In the genomic region with DNA sequence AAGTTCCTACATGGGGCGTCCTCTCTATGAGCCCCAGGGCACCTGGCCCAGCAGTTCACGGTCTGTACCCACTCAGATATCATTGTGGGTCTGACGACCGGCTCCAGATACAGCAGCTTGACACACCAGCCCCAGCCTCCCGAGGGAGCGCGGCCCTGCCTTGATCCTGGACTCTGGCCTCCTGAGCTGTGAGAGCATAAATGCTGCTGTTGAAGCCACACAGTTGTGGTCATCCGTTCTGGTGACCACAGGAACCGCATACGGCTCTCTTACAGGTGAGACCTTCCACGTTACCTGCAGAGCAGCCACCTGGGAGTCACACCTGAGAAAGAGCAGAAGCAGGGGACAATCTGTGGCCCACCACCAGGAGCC, we compare ENCODE assay signal across 1 cellular context.
TF ChIP-seq lines count a peak whose summit lies in the region.

No MANE protein-coding gene starts in this region.

TF ChIP-seq in GM23338, 12 proteins besides CTCF, POLR2A, EP300 and RAD21 (continued from another document):
- TF ChIP-seq, protein P1, sequence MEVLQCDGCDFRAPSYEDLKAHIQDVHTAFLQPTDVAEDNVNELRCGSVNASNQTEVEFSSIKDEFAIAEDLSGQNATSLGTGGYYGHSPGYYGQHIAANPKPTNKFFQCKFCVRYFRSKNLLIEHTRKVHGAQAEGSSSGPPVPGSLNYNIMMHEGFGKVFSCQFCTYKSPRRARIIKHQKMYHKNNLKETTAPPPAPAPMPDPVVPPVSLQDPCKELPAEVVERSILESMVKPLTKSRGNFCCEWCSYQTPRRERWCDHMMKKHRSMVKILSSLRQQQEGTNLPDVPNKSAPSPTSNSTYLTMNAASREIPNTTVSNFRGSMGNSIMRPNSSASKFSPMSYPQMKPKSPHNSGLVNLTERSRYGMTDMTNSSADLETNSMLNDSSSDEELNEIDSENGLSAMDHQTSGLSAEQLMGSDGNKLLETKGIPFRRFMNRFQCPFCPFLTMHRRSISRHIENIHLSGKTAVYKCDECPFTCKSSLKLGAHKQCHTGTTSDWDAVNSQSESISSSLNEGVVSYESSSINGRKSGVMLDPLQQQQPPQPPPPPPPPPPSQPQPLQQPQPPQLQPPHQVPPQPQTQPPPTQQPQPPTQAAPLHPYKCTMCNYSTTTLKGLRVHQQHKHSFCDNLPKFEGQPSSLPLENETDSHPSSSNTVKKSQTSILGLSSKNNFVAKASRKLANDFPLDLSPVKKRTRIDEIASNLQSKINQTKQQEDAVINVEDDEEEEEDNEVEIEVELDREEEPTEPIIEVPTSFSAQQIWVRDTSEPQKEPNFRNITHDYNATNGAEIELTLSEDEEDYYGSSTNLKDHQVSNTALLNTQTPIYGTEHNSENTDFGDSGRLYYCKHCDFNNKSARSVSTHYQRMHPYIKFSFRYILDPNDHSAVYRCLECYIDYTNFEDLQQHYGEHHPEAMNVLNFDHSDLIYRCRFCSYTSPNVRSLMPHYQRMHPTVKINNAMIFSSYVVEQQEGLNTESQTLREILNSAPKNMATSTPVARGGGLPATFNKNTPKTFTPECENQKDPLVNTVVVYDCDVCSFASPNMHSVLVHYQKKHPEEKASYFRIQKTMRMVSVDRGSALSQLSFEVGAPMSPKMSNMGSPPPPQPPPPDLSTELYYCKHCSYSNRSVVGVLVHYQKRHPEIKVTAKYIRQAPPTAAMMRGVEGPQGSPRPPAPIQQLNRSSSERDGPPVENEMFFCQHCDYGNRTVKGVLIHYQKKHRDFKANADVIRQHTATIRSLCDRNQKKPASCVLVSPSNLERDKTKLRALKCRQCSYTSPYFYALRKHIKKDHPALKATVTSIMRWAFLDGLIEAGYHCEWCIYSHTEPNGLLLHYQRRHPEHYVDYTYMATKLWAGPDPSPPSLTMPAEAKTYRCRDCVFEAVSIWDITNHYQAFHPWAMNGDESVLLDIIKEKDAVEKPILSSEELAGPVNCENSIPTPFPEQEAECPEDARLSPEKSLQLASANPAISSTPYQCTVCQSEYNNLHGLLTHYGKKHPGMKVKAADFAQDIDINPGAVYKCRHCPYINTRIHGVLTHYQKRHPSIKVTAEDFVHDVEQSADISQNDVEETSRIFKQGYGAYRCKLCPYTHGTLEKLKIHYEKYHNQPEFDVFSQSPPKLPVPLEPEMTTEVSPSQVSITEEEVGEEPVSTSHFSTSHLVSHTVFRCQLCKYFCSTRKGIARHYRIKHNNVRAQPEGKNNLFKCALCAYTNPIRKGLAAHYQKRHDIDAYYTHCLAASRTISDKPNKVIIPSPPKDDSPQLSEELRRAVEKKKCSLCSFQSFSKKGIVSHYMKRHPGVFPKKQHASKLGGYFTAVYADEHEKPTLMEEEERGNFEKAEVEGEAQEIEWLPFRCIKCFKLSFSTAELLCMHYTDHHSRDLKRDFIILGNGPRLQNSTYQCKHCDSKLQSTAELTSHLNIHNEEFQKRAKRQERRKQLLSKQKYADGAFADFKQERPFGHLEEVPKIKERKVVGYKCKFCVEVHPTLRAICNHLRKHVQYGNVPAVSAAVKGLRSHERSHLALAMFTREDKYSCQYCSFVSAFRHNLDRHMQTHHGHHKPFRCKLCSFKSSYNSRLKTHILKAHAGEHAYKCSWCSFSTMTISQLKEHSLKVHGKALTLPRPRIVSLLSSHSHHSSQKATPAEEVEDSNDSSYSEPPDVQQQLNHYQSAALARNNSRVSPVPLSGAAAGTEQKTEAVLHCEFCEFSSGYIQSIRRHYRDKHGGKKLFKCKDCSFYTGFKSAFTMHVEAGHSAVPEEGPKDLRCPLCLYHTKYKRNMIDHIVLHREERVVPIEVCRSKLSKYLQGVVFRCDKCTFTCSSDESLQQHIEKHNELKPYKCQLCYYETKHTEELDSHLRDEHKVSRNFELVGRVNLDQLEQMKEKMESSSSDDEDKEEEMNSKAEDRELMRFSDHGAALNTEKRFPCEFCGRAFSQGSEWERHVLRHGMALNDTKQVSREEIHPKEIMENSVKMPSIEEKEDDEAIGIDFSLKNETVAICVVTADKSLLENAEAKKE (CRISPR knock-in tag; IDR thresholded peaks at IDR 0.05), result no peak
- TF ChIP-seq EZH2 (IDR thresholded peaks at IDR 0.05; ENCODE audit: low read depth, unreplicated experiment), result no peak
